Comparison of ENCODE assay signal across 24 cellular contexts in the genomic region with DNA sequence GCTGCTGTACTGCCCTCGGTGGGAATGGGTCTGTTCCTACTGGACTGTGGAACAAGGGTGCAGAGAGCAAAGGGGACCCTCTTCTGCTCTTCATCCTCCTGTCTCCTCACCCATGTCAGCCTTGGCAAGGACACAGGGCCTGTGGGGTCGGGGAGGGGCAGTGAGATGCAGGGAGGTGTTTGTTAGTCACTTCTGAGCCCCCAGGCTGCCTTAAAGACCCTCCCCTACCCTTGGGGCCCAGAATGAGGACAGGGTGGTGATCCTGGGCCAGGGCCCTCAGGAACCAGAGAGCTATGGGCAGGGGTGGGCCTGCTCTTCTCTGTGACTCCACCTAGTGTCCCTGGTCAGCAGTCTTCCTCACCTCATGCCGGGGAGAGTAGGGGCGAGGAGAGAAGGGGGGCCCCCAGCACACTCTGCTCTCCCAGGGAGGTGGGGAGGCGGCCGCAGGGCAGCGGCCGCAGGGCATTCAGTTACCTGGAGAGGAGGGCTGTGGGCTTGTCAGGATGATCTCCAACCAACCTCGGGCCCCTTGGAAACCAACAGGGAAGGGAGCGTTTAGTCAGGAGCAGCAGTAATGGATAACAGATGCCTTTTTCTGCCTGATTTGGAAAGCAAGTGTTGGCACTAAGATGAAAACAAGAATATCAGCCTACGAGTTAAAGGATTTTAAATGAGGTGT.
DNase-seq lines count a peak whose midpoint lies in the region; ATAC-seq and TF ChIP-seq lines count a peak whose summit lies in the region.
"Had no signal": no experiment of that assay in that cellular context is flagged by ENCODE, and none has a peak within 500 bp of the region (broad histone marks: within the 10 kb centered on the region; RNA-seq: fewer than 3 reads in every experiment).

No MANE protein-coding gene starts in this region.

- peak; percentile 5; the same call in 1 of the 3 replicates for ATAC-seq in GM23338
- ATAC-seq in GM21825 (IDR thresholded peaks at IDR 0.05; ENCODE audit: unreplicated experiment) = no peak
- ATAC-seq: activated T-helper 17 cell treated with anti-CD3 and anti-CD28 coated beads, Interleukin-2, amount 50 U/mL, for 72 hours had no signal

- H3K4me1 Mint-ChIP-seq in GM23338 (peaks cover 6% of the 10 kb centered on the region; the same call in 2 of the 3 replicates), nephron (peaks cover 34% of the 10 kb centered on the region)
- H3K4me1 Mint-ChIP-seq: activated T-helper 17 cell treated with anti-CD3 and anti-CD28 coated beads, Interleukin-2, amount 50 U/mL, for 72 hours; CD14-positive monocyte had no signal

- no peaks in the 10 kb centered on the region for H3K79me2 ChIP-seq in GM23338 (replicated peaks; ENCODE audit: insufficient read depth)

- H3K27ac ChIP-seq in GM23338 (ENCODE audit: low read depth) = no peak overlapping the region
- H3K27ac ChIP-seq: thoracic aorta had no signal

- DNase-seq in AG10803 (ENCODE audit: low read depth) (peak; percentile 59), GM23338 (ENCODE audit: low spot score) (no peak), fibroblast of gingiva (ENCODE audit: low read depth) (peak; percentile 42), NCI-H345 (lab: John Stamatoyannopoulos, UW) (no peak), globus pallidus (ENCODE audit: low spot score) (no peak), DMS 273 treated with DMSO at 0.1 percent for 48 hours (lab: John Stamatoyannopoulos, UW) (no peak)
- DNase-seq: activated CD4-positive, alpha-beta T cell treated with anti-CD3 and anti-CD28 coated beads, Interleukin-2, amount 50 U/mL, for 48 hours; activated CD4-positive, CD25-positive, alpha-beta regulatory T cell; activated CD8-positive, alpha-beta memory T cell treated with anti-CD3 and anti-CD28 coated beads, Interleukin-2, amount 50 U/mL, for 48 hours; Calu3; foreskin melanocyte; IMR-90; NCI-H1092 treated with DMSO at 0.1 percent for 48 hours; NCI-H2029 treated with DMSO at 0.1 percent for 48 hours; NCI-H446; stimulated activated CD4-positive, alpha-beta T cell treated with anti-CD3 and anti-CD28 coated beads, Interleukin-4, amount 100 ng/mL, for 24 hours; stimulated activated naive CD4-positive, alpha-beta T cell had no signal

- H3K27me3 ChIP-seq in GM23338 (ENCODE audit: insufficient read depth) = no peaks in the 10 kb centered on the region

- H3K36me3 Mint-ChIP-seq in GM23338 (ENCODE audit: low read depth) = no peaks in the 10 kb centered on the region
- H3K36me3 Mint-ChIP-seq in nephron (ENCODE audit: low read depth) = no peaks in the 10 kb centered on the region
- H3K36me3 Mint-ChIP-seq: activated naive CD8-positive, alpha-beta T cell had no signal

- no peaks in the 10 kb centered on the region for H3K36me3 ChIP-seq in GM23338 (ENCODE audit: insufficient read depth)
- H3K36me3 ChIP-seq: thoracic aorta had no signal

- TF ChIP-seq CTCF in AG10803 (conservative IDR thresholded peaks at IDR 0.05; ENCODE audit: low read length) (no peak), GM23338 (conservative IDR thresholded peaks at IDR 0.05; ENCODE audit: low read depth in 2 of 2) (peak in 1 of 2 experiments; percentile 10; a peak in 1 of 4 replicates), nephron (IDR thresholded peaks at IDR 0.05; ENCODE audit: unreplicated experiment in 3 of 3) (no peak)

- no peak overlapping the region for H3K4me3 ChIP-seq in AG10803 (ENCODE audit: low read length)
- H3K4me3 ChIP-seq in GM23338 = no peak overlapping the region
- H3K4me3 ChIP-seq: thoracic aorta had no signal

- no peaks in the 10 kb centered on the region; the same call in 2 of the 3 replicates for H3K9me3 Mint-ChIP-seq in GM23338
- H3K9me3 Mint-ChIP-seq in nephron = no peaks in the 10 kb centered on the region
- H3K9me3 Mint-ChIP-seq: activated T-helper 17 cell treated with anti-CD3 and anti-CD28 coated beads, Interleukin-2, amount 50 U/mL, for 72 hours; central memory CD8-positive, alpha-beta T cell had no signal

- H4K20me1 ChIP-seq in GM23338 (replicated peaks; ENCODE audit: insufficient read depth) = no peaks in the 10 kb centered on the region

- H3K4me3 Mint-ChIP-seq in GM23338 (no peak overlapping the region), nephron (no peak overlapping the region)
- H3K4me3 Mint-ChIP-seq: activated naive CD8-positive, alpha-beta T cell; activated T-helper 17 cell treated with anti-CD3 and anti-CD28 coated beads, Interleukin-2, amount 50 U/mL, for 72 hours; CD14-positive monocyte; central memory CD8-positive, alpha-beta T cell had no signal

- H3K9me2 ChIP-seq in GM23338 (ENCODE audit: insufficient read depth) = no peaks in the 10 kb centered on the region

- H3K27ac Mint-ChIP-seq in GM23338 (no peak overlapping the region), nephron (peak overlapping the region; percentile 34 to 50 (median 49))
- H3K27ac Mint-ChIP-seq: activated naive CD8-positive, alpha-beta T cell; activated T-helper 17 cell treated with anti-CD3 and anti-CD28 coated beads, Interleukin-2, amount 50 U/mL, for 72 hours had no signal

- H3K4me2 ChIP-seq in GM23338 = no peak overlapping the region

- H3F3A ChIP-seq in GM23338 (replicated peaks; ENCODE audit: low read depth) = no peaks in the 10 kb centered on the region

- H3K4me1 ChIP-seq in GM23338 (ENCODE audit: insufficient read depth) = peaks cover 4% of the 10 kb centered on the region; the same call in 1 of the 2 replicates

- no peak overlapping the region for H2AFZ ChIP-seq in GM23338

- peaks cover 9% of the 10 kb centered on the region for H3K27me3 Mint-ChIP-seq in GM23338 (ENCODE audit: insufficient read depth, low read depth, poor library complexity)
- H3K27me3 Mint-ChIP-seq in nephron (ENCODE audit: low read depth) = no peaks in the 10 kb centered on the region
- H3K27me3 Mint-ChIP-seq: activated T-helper 17 cell treated with anti-CD3 and anti-CD28 coated beads, Interleukin-2, amount 50 U/mL, for 72 hours; central memory CD8-positive, alpha-beta T cell had no signal

TF ChIP-seq in GM23338, 12 proteins besides CTCF, POLR2A, EP300 and RAD21 (continues in another document):
- TF ChIP-seq ZNF114 (CRISPR knock-in tag; IDR thresholded peaks at IDR 0.05) = no peak
- no peak for TF ChIP-seq NANOG (IDR thresholded peaks at IDR 0.05; ENCODE audit: borderline replicate concordance)
- TF ChIP-seq ZNF462 (CRISPR knock-in tag; IDR thresholded peaks at IDR 0.05) = no peak
- no peak for TF ChIP-seq POLR2AphosphoS5 (IDR thresholded peaks at IDR 0.05; ENCODE audit: low read depth)

Comparison
In these comparisons a context has a peak if more than half of its experiments do, and no peak if none do; other contexts are left out.
1. DNase-seq: peak in AG10803 (single experiment) and fibroblast of gingiva (single experiment); none in GM23338 (single experiment), NCI-H345 (single experiment), globus pallidus (single experiment) and DMS 273 treated with DMSO at 0.1 percent for 48 hours (single experiment).